ENCODE assay signal across 8 cellular contexts in genomic region chr10:90319188-90319914, GRCh38.
DNase-seq lines count a peak whose midpoint lies in the region; ATAC-seq and TF ChIP-seq lines count a peak whose summit lies in the region.

No MANE protein-coding gene starts in this region.

- H3K4me3 Mint-ChIP-seq in activated T-cell treated with anti-CD3 and anti-CD28 coated beads, Interleukin-2, amount 50 U/mL, for 72 hours, result no peak overlapping the region

- no peak for TF ChIP-seq CTCF in GM06990 (IDR thresholded peaks at IDR 0.05; ENCODE audit: insufficient read depth, low read length, poor library complexity, severe bottlenecking)

- H3K4me3 ChIP-seq in GM06990 (replicated peaks; ENCODE audit: low read depth, low read length), result no peak overlapping the region

- peak; percentile 77 for ATAC-seq in GM21367 (IDR thresholded peaks at IDR 0.05; ENCODE audit: unreplicated experiment)
- peak; percentile 85 for ATAC-seq in HG03460 (IDR thresholded peaks at IDR 0.05; ENCODE audit: unreplicated experiment)
- peak; percentile 83 to 95 for ATAC-seq in activated T-cell treated with anti-CD3 and anti-CD28 coated beads, Interleukin-2, amount 50 U/mL, for 72 hours (replicated peaks in 1 of 2)

- no peak overlapping the region for H3K27ac Mint-ChIP-seq in activated T-cell treated with anti-CD3 and anti-CD28 coated beads, Interleukin-2, amount 50 U/mL, for 72 hours

- peaks cover 0 to 2% of the 10 kb centered on the region in 2 donors for H3K9me3 Mint-ChIP-seq in activated T-cell treated with anti-CD3 and anti-CD28 coated beads, Interleukin-2, amount 50 U/mL, for 72 hours

- H3K4me1 Mint-ChIP-seq in activated T-cell treated with anti-CD3 and anti-CD28 coated beads, Interleukin-2, amount 50 U/mL, for 72 hours (ENCODE audit: low read depth), result peaks cover 10% of the 10 kb centered on the region

- no peaks in the 10 kb centered on the region for H3K27me3 ChIP-seq in GM06990 (replicated peaks; ENCODE audit: control insufficient read depth, insufficient read depth, low read length)

- H3K27me3 Mint-ChIP-seq in activated T-cell treated with anti-CD3 and anti-CD28 coated beads, Interleukin-2, amount 50 U/mL, for 72 hours (ENCODE audit: low read depth), result peaks cover 11% of the 10 kb centered on the region

- H3K36me3 ChIP-seq in GM06990 (ENCODE audit: control insufficient read depth, insufficient read depth, low read length), result no peaks in the 10 kb centered on the region

- DNase-seq in GM06990 (ENCODE audit: extremely low read depth, insufficient read length) (peak; percentile 32), kidney tubule cell (ENCODE audit: low spot score) (peak; percentile 96), NCI-H526 treated with DMSO at 0.1 percent for 48 hours (lab: John Stamatoyannopoulos, UW) (no peak), NCI-H2029 (lab: John Stamatoyannopoulos, UW) (no peak)
- DNase-seq in activated T-cell treated with anti-CD3 and anti-CD28 coated beads, Interleukin-2, amount 50 U/mL, for 72 hours, result peak; percentile 6 to 25
- DNase-seq in activated effector memory CD4-positive, alpha-beta T cell treated with anti-CD3 and anti-CD28 coated beads, Interleukin-2, amount 50 U/mL, for 16 hours, result no peak

- no peaks in the 10 kb centered on the region for H3K36me3 Mint-ChIP-seq in activated T-cell treated with anti-CD3 and anti-CD28 coated beads, Interleukin-2, amount 50 U/mL, for 72 hours (ENCODE audit: insufficient read depth in 2 of 2)

Comparison
In these comparisons a context has a peak if more than half of its experiments do, and no peak if none do; other contexts are left out.
1. DNase-seq: peak in GM06990 (single experiment), activated T-cell treated with anti-CD3 and anti-CD28 coated beads, Interleukin-2, amount 50 U/mL, for 72 hours (2 of 2) and kidney tubule cell (single experiment); none in NCI-H526 treated with DMSO at 0.1 percent for 48 hours (single experiment), activated effector memory CD4-positive, alpha-beta T cell treated with anti-CD3 and anti-CD28 coated beads, Interleukin-2, amount 50 U/mL, for 16 hours (single experiment) and NCI-H2029 (single experiment).
2. Peak in every context shown above with its lines, with median percentiles within 50 percentile points of each other: ATAC-seq.